ENCODE assay signal across 20 cellular contexts in genomic region chr3:64728428-64728827, GRCh38. TPM values are rescaled to one million over a fixed set of nuclear protein-coding genes. Genes with fewer than 3 reads are reported as not detected.
DNase-seq lines count a peak whose midpoint lies in the region; ATAC-seq and TF ChIP-seq lines count a peak whose summit lies in the region.
"Had no signal": no experiment of that assay in that cellular context is flagged by ENCODE, and none has a peak within 500 bp of the region (broad histone marks: within the 10 kb centered on the region; RNA-seq: fewer than 3 reads in every experiment).

No MANE protein-coding gene starts in this region.

- intact Hi-C loops in heart right ventricle (cut with DNase I): no loop called here

- H3K4me1 ChIP-seq in heart right ventricle: peaks cover 6 to 44% (median 18%) of the 10 kb centered on the region in 9 donors
- H3K4me1 ChIP-seq in mesodermal cell (ENCODE audit: control insufficient read depth, insufficient read depth, low read length, poor library complexity, severe bottlenecking): peaks cover 5% of the 10 kb centered on the region
- peaks cover 11 to 16% (median 12%) of the 10 kb centered on the region in 3 donors for H3K4me1 ChIP-seq in skeletal muscle tissue (ENCODE audit: control insufficient read depth in 3 of 3, insufficient read depth in 3 of 3, low read length in 3 of 3)

- peak overlapping the region in 8 of 10 donors; percentile 36 to 86 (median 51) for H3K27ac ChIP-seq in heart right ventricle
- H3K27ac ChIP-seq in mesodermal cell (ENCODE audit: low read depth, low read length, severe bottlenecking): peak overlapping the region; percentile 33
- H3K27ac ChIP-seq in skeletal muscle tissue (ENCODE audit: low read depth, low read length): peak overlapping the region; percentile 49
- H3K27ac ChIP-seq: C4-2B had no signal

- H3K36me3 ChIP-seq in heart right ventricle: no peaks in the 10 kb centered on the region
- no peaks in the 10 kb centered on the region for H3K36me3 ChIP-seq in mesodermal cell (ENCODE audit: control insufficient read depth, insufficient read depth, low read length)
- H3K36me3 ChIP-seq in skeletal muscle tissue (ENCODE audit: control insufficient read depth in 3 of 3, insufficient read depth in 3 of 3, low read length in 3 of 3): no peaks in the 10 kb centered on the region

- H3K9me3 ChIP-seq in heart right ventricle (peaks cover 0 to 4% (median 0%) of the 10 kb centered on the region in 11 donors), mesodermal cell (ENCODE audit: control insufficient read depth, low read length) (no peaks in the 10 kb centered on the region), skeletal muscle tissue (ENCODE audit: control insufficient read depth in 3 of 3, low read length in 3 of 3) (no peaks in the 10 kb centered on the region)

- H3K27me3 ChIP-seq in heart right ventricle (no peaks in the 10 kb centered on the region), skeletal muscle tissue (ENCODE audit: control insufficient read depth in 3 of 3, insufficient read depth in 3 of 3, low read length in 3 of 3) (no peaks in the 10 kb centered on the region)

- H3K9ac ChIP-seq in skeletal muscle tissue (ENCODE audit: low read depth in 1 of 3, low read length in 3 of 3): no peak overlapping the region

- DNase-seq in dermis blood vessel endothelial cell: peak; percentile 8
- DNase-seq in heart right ventricle: peak in 1 of 2 donors; percentile 54
- DNase-seq in amniotic stem cell (lab: John Stamatoyannopoulos, UW): no peak
- DNase-seq in GM10266 (ENCODE audit: extremely low spot score): no peak
- DNase-seq: GDM1, Karpas-422, MV-4-11, NCI-H1105 treated with DMSO at 0.1 percent for 48 hours, NCI-H1694, NCI-H2081, NCI-H2171, NCI-H345, NCI-H524, NCI-H82 had no signal

- TF ChIP-seq CTCF in heart right ventricle (IDR thresholded peaks at IDR 0.05) (no peak), GM10266 (IDR thresholded peaks at IDR 0.05; ENCODE audit: control insufficient read depth, insufficient read depth, low read depth, missing control alignments) (no peak)

- ATAC-seq in heart right ventricle: peak; percentile 39 to 92 (median 82)
- ATAC-seq in HG03571 (IDR thresholded peaks at IDR 0.05; ENCODE audit: unreplicated experiment): no peak
- no peak for ATAC-seq in GM21576 (IDR thresholded peaks at IDR 0.05; ENCODE audit: unreplicated experiment)
- ATAC-seq: Panc1 had no signal

- H3K4me3 ChIP-seq in heart right ventricle: no peak overlapping the region
- no peak overlapping the region for H3K4me3 ChIP-seq in mesodermal cell (ENCODE audit: extremely low read depth, insufficient read depth, low read length, poor library complexity, severe bottlenecking)
- peak overlapping the region in 1 of 3 donors; percentile 49 for H3K4me3 ChIP-seq in skeletal muscle tissue (ENCODE audit: low read length in 3 of 3)

- 14 to 16% methylated on average over 4 of the region's 4 CpGs for WGBS in heart right ventricle, 2 donors
- 87 to 91% methylated on average over 4 of the region's 4 CpGs for WGBS in mesodermal cell (ENCODE audit: insufficient coverage in 2 of 2), 2 experiments

RNA-seq across cellular contexts. Expression of gene ADAMTS9, which starts 40.6 kb away (rescaled TPM):
- total RNA-seq in dermis blood vessel endothelial cell (80.3 and 86.0 TPM in 2 replicates), heart right ventricle (100 to 1,000 TPM in 1 of 10 donors, 10 to 100 TPM in 8, 1 to 10 TPM in 1; 9.7 to 102 (median 17.3) TPM), skeletal muscle tissue (106 TPM)
- polyA plus RNA-seq in heart right ventricle: 10 to 100 TPM; 22.8 to 33.4 TPM
- 100 TPM for polyA plus RNA-seq in mesodermal cell (2013, experiment 1 of 2)
- 101 TPM for polyA plus RNA-seq in mesodermal cell (2013, experiment 2 of 2)

Comparison
In these comparisons a context has a peak if more than half of its experiments do, and no peak if none do; other contexts are left out.
1. ATAC-seq: peak in heart right ventricle (8 of 8); none in HG03571 (single experiment) and GM21576 (single experiment).
2. Peak in every context shown above with its lines, with median percentiles within 50 percentile points of each other: H3K27ac ChIP-seq.